Comparison of ENCODE assay signal across 13 cellular contexts in the genomic region with DNA sequence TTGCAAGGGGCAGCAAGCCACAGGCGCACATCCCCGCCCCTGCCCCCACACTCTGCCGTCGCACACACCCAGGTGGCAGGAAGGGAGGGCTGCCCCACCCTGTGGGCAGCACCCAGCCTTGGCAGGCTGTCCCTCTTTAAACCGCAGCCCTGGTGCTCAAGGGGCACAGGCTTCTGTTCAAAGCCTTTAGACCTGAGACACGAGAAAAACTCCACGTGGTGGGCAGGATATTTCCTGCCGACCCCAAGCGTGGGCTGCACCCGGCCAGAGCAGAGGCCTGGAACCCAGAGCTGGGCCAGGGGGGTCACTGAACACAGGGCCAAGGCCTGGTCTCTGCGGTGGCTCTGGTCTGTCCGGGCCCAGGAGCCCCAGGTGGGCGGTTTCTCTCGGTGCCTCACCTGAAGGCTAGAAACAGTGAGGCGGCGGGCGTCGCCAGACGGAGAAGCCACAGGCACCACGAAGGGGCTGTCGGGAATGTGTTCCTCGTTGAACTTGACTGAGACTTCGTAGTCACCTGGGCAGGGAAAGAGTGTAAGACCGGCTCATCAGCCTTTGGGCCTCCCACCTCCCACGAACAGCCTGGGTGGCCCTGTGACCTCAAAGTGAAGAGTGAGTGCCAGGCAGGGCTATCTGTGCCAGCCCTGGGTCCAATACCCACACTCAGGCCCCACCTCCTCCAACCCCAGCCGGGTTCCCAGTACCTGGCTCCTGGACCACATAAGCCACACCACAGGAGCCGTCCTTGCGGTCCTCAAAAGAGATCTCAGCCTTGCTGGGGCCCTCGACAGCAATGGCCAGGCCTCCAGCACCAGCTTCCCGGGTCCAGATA. TPM values are rescaled to one million over a fixed set of nuclear protein-coding genes. Genes with fewer than 3 reads are reported as not detected.
DNase-seq lines count a peak whose midpoint lies in the region; ATAC-seq and TF ChIP-seq lines count a peak whose summit lies in the region.
"Had no signal": no experiment of that assay in that cellular context is flagged by ENCODE, and none has a peak within 500 bp of the region (broad histone marks: within the 10 kb centered on the region; RNA-seq: fewer than 3 reads in every experiment).

No MANE protein-coding gene starts in this region.

- H3F3A ChIP-seq in GM23338 (replicated peaks; ENCODE audit: low read depth): peaks cover 10% of the 10 kb centered on the region

- H3K79me2 ChIP-seq in GM23338 (replicated peaks; ENCODE audit: insufficient read depth): no peaks in the 10 kb centered on the region

- H3K9me2 ChIP-seq in GM23338 (ENCODE audit: insufficient read depth): no peaks in the 10 kb centered on the region

- H3K36me3 ChIP-seq in left ventricle myocardium inferior (peaks cover 79% of the 10 kb centered on the region), heart left ventricle (peaks cover 0 to 84% (median 77%) of the 10 kb centered on the region in 9 donors), upper lobe of left lung (peaks cover 10 to 81% (median 61%) of the 10 kb centered on the region in 4 donors), GM23338 (ENCODE audit: insufficient read depth) (peaks cover 14% of the 10 kb centered on the region)

- H3K9me3 ChIP-seq in left ventricle myocardium inferior (replicated peaks) (no peaks in the 10 kb centered on the region), heart left ventricle (no peaks in the 10 kb centered on the region), upper lobe of left lung (no peaks in the 10 kb centered on the region)

- intact Hi-C loops in left ventricle myocardium inferior (cut with micrococcal nuclease): no loop called here
- intact Hi-C loops in heart left ventricle (cut with DNase I): no loop called here

- TF ChIP-seq POLR2A in heart left ventricle (IDR thresholded peaks at IDR 0.05) (no peak), upper lobe of left lung (IDR thresholded peaks at IDR 0.05) (peak in 1 of 4 donors; percentile 5)

- H3K27ac ChIP-seq in left ventricle myocardium inferior (replicated peaks) (peak overlapping the region; percentile 12), heart left ventricle (peak overlapping the region in 3 of 12 donors; percentile 9 to 76 (median 68)), upper lobe of left lung (peak overlapping the region; percentile 4 to 78 (median 32)), GM23338 (ENCODE audit: low read depth) (no peak overlapping the region)
- H3K27ac ChIP-seq: BLaER1 had no signal

- H3K4me2 ChIP-seq in GM23338: no peak overlapping the region
- H3K4me2 ChIP-seq: BLaER1 had no signal

- peaks cover 15% of the 10 kb centered on the region for H3K4me1 ChIP-seq in left ventricle myocardium inferior
- peaks cover 0 to 19% (median 0%) of the 10 kb centered on the region in 12 donors for H3K4me1 ChIP-seq in heart left ventricle
- H3K4me1 ChIP-seq in upper lobe of left lung: peaks cover 0 to 49% (median 20%) of the 10 kb centered on the region in 4 donors
- H3K4me1 ChIP-seq in GM23338 (ENCODE audit: insufficient read depth): no peaks in the 10 kb centered on the region

- peak in 1 of 4 donors; percentile 13 for TF ChIP-seq EP300 in upper lobe of left lung (IDR thresholded peaks at IDR 0.05)

- H4K20me1 ChIP-seq in GM23338 (replicated peaks; ENCODE audit: insufficient read depth): no peaks in the 10 kb centered on the region

- WGBS in heart left ventricle, 4 donors: 66 to 82% (median 72%) methylated on average over 24 to 30 of the region's 30 CpGs
- WGBS in upper lobe of left lung, 2 donors: 49% methylated on average over 30 of the region's 30 CpGs; no CpG with 5 or more reads in 1 of the 2 donors

- ATAC-seq in heart left ventricle (no peak), upper lobe of left lung (ENCODE audit: low FRiP score in 2 of 2) (no peak), GM23338 (no peak), HG02981 (IDR thresholded peaks at IDR 0.05; ENCODE audit: unreplicated experiment) (no peak)
- ATAC-seq in activated T-cell treated with anti-CD3 and anti-CD28 coated beads, Interleukin-2, amount 50 U/mL, for 72 hours (replicated peaks in 1 of 2): peak in 1 of 2 donors; percentile 12

- no peak overlapping the region for H3K4me3 ChIP-seq in left ventricle myocardium inferior
- no peak overlapping the region for H3K4me3 ChIP-seq in heart left ventricle
- H3K4me3 ChIP-seq in upper lobe of left lung: no peak overlapping the region
- H3K4me3 ChIP-seq in GM23338: no peak overlapping the region
- H3K4me3 ChIP-seq: BLaER1 had no signal

- peak overlapping the region; percentile 57 for H3K27ac Mint-ChIP-seq in activated T-cell treated with anti-CD3 and anti-CD28 coated beads, Interleukin-2, amount 50 U/mL, for 72 hours
- H3K27ac Mint-ChIP-seq in immature natural killer cell (peak overlapping the region; percentile 92 to 100 (median 94)), GM23338 (no peak overlapping the region)

- no peaks in the 10 kb centered on the region for H3K27me3 Mint-ChIP-seq in activated T-cell treated with anti-CD3 and anti-CD28 coated beads, Interleukin-2, amount 50 U/mL, for 72 hours (ENCODE audit: low read depth)
- peaks cover 37 to 65% (median 62%) of the 10 kb centered on the region in 3 donors for H3K27me3 Mint-ChIP-seq in immature natural killer cell (ENCODE audit: low read depth in 3 of 3)
- H3K27me3 Mint-ChIP-seq in GM23338 (ENCODE audit: insufficient read depth, low read depth, poor library complexity): peaks cover 8% of the 10 kb centered on the region

- H3K4me1 Mint-ChIP-seq in activated T-cell treated with anti-CD3 and anti-CD28 coated beads, Interleukin-2, amount 50 U/mL, for 72 hours (ENCODE audit: low read depth): peaks cover 31% of the 10 kb centered on the region
- H3K4me1 Mint-ChIP-seq in immature natural killer cell (peaks cover 59 to 86% of the 10 kb centered on the region in 2 donors), GM23338 (peaks cover 5% of the 10 kb centered on the region; the same call in 2 of the 3 replicates)

- DNase-seq in left ventricle myocardium inferior (no peak), heart left ventricle (no peak), immature natural killer cell (peak; percentile 75 to 81 (median 75)), upper lobe of left lung (peak; percentile 65 to 73), GM23338 (ENCODE audit: low spot score) (no peak)
- DNase-seq in activated T-cell treated with anti-CD3 and anti-CD28 coated beads, Interleukin-2, amount 50 U/mL, for 72 hours: no peak
- no peak for DNase-seq in stimulated activated CD8-positive, alpha-beta memory T cell treated with anti-CD3 and anti-CD28 coated beads, Interleukin-4, amount 100 ng/mL, for 48 hours
- DNase-seq: head of caudate nucleus, mesenchymal stem cell had no signal

- TF ChIP-seq CTCF in left ventricle myocardium inferior (IDR thresholded peaks at IDR 0.05; ENCODE audit: borderline replicate concordance): no peak
- TF ChIP-seq CTCF in heart left ventricle (IDR thresholded peaks at IDR 0.05): no peak
- TF ChIP-seq CTCF in upper lobe of left lung (IDR thresholded peaks at IDR 0.05): no peak
- TF ChIP-seq CTCF in GM23338 (conservative IDR thresholded peaks at IDR 0.05; ENCODE audit: low read depth in 2 of 2): no peak

- H2AFZ ChIP-seq in GM23338: no peak overlapping the region

- H3K9me3 Mint-ChIP-seq in activated T-cell treated with anti-CD3 and anti-CD28 coated beads, Interleukin-2, amount 50 U/mL, for 72 hours: no peaks in the 10 kb centered on the region
- no peaks in the 10 kb centered on the region for H3K9me3 Mint-ChIP-seq in immature natural killer cell
- no peaks in the 10 kb centered on the region; the same call in 2 of the 3 replicates for H3K9me3 Mint-ChIP-seq in GM23338

- H3K27me3 ChIP-seq in left ventricle myocardium inferior (ENCODE audit: low read depth) (no peaks in the 10 kb centered on the region), heart left ventricle (no peaks in the 10 kb centered on the region), upper lobe of left lung (no peaks in the 10 kb centered on the region), GM23338 (ENCODE audit: insufficient read depth) (no peaks in the 10 kb centered on the region)

- peaks cover 0 to 5% of the 10 kb centered on the region in 2 donors for H3K36me3 Mint-ChIP-seq in activated T-cell treated with anti-CD3 and anti-CD28 coated beads, Interleukin-2, amount 50 U/mL, for 72 hours (ENCODE audit: insufficient read depth in 2 of 2)
- H3K36me3 Mint-ChIP-seq in immature natural killer cell (peaks cover 0 to 12% (median 3%) of the 10 kb centered on the region in 3 donors), GM23338 (ENCODE audit: low read depth) (peaks cover 65% of the 10 kb centered on the region)

- peak overlapping the region in 1 of 2 donors; percentile 20 for H3K4me3 Mint-ChIP-seq in activated T-cell treated with anti-CD3 and anti-CD28 coated beads, Interleukin-2, amount 50 U/mL, for 72 hours
- H3K4me3 Mint-ChIP-seq in immature natural killer cell: peak overlapping the region; percentile 40 to 71 (median 65)
- no peak overlapping the region for H3K4me3 Mint-ChIP-seq in GM23338

RNA-seq across cellular contexts. Expression of a gene that starts 23.0 kb away (rescaled TPM):
- total RNA-seq in left ventricle myocardium inferior (225 TPM), heart left ventricle (100 to 1,000 TPM; 155 to 465 (median 234) TPM), upper lobe of left lung (1,000 to 10,000 TPM in 5 of 6 donors, 100 to 1,000 TPM in 1; 800 to 1,760 (median 1,298) TPM)
- polyA plus RNA-seq in heart left ventricle (100 to 1,000 TPM; 226 to 274 TPM), immature natural killer cell (1,000 to 10,000 TPM in 1 of 3 donors, 100 to 1,000 TPM in 2; 135 to 1,231 (median 241) TPM), GM23338 (2016; fragmentation: Nextera tagmentation; extraction: Ambion mirVana) (579 and 629 TPM in 2 replicates)
- total RNA-seq in activated T-cell treated with anti-CD3 and anti-CD28 coated beads, Interleukin-2, amount 50 U/mL, for 72 hours: 100 to 1,000 TPM; 755 to 777 TPM
- total RNA-seq in GM23338 (2014; rRNA removed; shearing (Covaris generic)): 1,228 and 1,445 TPM in 2 replicates

RNA-seq across cellular contexts. Expression of a gene that starts 27.7 kb away (rescaled TPM):
- total RNA-seq in left ventricle myocardium inferior: 55.6 TPM
- total RNA-seq in heart left ventricle: 10 to 100 TPM; 37.6 to 76.8 (median 52.8) TPM
- polyA plus RNA-seq in heart left ventricle: 100 to 1,000 TPM in 1 of 2 donors, 10 to 100 TPM in 1; 71.9 to 152 TPM
- total RNA-seq in activated T-cell treated with anti-CD3 and anti-CD28 coated beads, Interleukin-2, amount 50 U/mL, for 72 hours: 10 to 100 TPM; 91.0 to 92.9 TPM
- 10 to 100 TPM; 27.2 to 31.2 (median 28.9) TPM for polyA plus RNA-seq in immature natural killer cell
- total RNA-seq in upper lobe of left lung: 10 to 100 TPM; 42.3 to 60.8 (median 53.6) TPM
- 76.0 and 78.6 TPM in 2 replicates for total RNA-seq in GM23338 (2014; rRNA removed; shearing (Covaris generic))
- 74.2 and 78.3 TPM in 2 replicates for polyA plus RNA-seq in GM23338 (2016; fragmentation: Nextera tagmentation; extraction: Ambion mirVana)

RNA-seq across cellular contexts. Expression of a gene that starts 46.8 kb away (rescaled TPM):
- total RNA-seq in left ventricle myocardium inferior: 1,850 TPM
- total RNA-seq in heart left ventricle: 1,000 to 10,000 TPM; 1,381 to 3,072 (median 2,052) TPM
- polyA plus RNA-seq in heart left ventricle: 1,000 to 10,000 TPM; 2,362 to 5,995 TPM
- 1,000 to 10,000 TPM; 3,958 to 4,635 TPM for total RNA-seq in activated T-cell treated with anti-CD3 and anti-CD28 coated beads, Interleukin-2, amount 50 U/mL, for 72 hours
- 1,000 to 10,000 TPM; 2,085 to 3,021 (median 2,819) TPM for polyA plus RNA-seq in immature natural killer cell
- total RNA-seq in upper lobe of left lung: 1,000 to 10,000 TPM; 1,246 to 5,225 (median 2,943) TPM
- 3,338 and 4,929 TPM in 2 replicates for total RNA-seq in GM23338 (2014; rRNA removed; shearing (Covaris generic))
- polyA plus RNA-seq in GM23338 (2016; fragmentation: Nextera tagmentation; extraction: Ambion mirVana): 1,696 and 1,721 TPM in 2 replicates

RNA-seq across cellular contexts. Expression of a gene that starts 55.8 kb away (rescaled TPM):
- total RNA-seq in left ventricle myocardium inferior: 11.7 TPM
- 10 to 100 TPM in 2 of 9 donors, 1 to 10 TPM in 7; 2.0 to 13.4 (median 7.7) TPM for total RNA-seq in heart left ventricle
- polyA plus RNA-seq in heart left ventricle: 10 to 100 TPM in 1 of 2 donors, 1 to 10 TPM in 1; 2.9 to 10.2 TPM
- total RNA-seq in activated T-cell treated with anti-CD3 and anti-CD28 coated beads, Interleukin-2, amount 50 U/mL, for 72 hours: under 1 TPM; 0.65 to 0.74 TPM
- polyA plus RNA-seq in immature natural killer cell: 100 to 1,000 TPM in 1 of 3 donors, 10 to 100 TPM in 2; 58.7 to 282 (median 69.8) TPM
- 1 to 10 TPM in 1 of 6 donors, under 1 TPM in 2, not detected in 3; 0.20 to 1.2 (median 0.24) TPM for total RNA-seq in upper lobe of left lung
- not detected in 2 replicates for total RNA-seq in GM23338 (2014; rRNA removed; shearing (Covaris generic))
- polyA plus RNA-seq in GM23338 (2016; fragmentation: Nextera tagmentation; extraction: Ambion mirVana): not detected in 2 replicates
- total RNA-seq: renal cortical epithelial cell had no signal

RNA-seq across cellular contexts. Expression of a gene that starts 56.5 kb away (rescaled TPM):
- total RNA-seq in left ventricle myocardium inferior (not detected), heart left ventricle (not detected), upper lobe of left lung (not detected)
- polyA plus RNA-seq in heart left ventricle (not detected), immature natural killer cell (under 1 TPM in 1 of 3 donors, not detected in 2; 0.46 TPM), GM23338 (2016; fragmentation: Nextera tagmentation; extraction: Ambion mirVana) (not detected in 2 replicates)
- total RNA-seq in activated T-cell treated with anti-CD3 and anti-CD28 coated beads, Interleukin-2, amount 50 U/mL, for 72 hours: not detected
- total RNA-seq in GM23338 (2014; rRNA removed; shearing (Covaris generic)): not detected in 2 replicates
- total RNA-seq: renal cortical epithelial cell; T-helper 2 cell treated with Interferon-gamma antibody and Interleukin-4, amounts not matched to agents 100 ng/mL and 5 ng/mL, for 36 hours had no signal

Comparison
In these comparisons a context has a peak if more than half of its experiments do, and no peak if none do; other contexts are left out.
1. DNase-seq: peak in immature natural killer cell (3 of 3) and upper lobe of left lung (2 of 2); none in left ventricle myocardium inferior (single experiment), heart left ventricle (0 of 5), activated T-cell treated with anti-CD3 and anti-CD28 coated beads, Interleukin-2, amount 50 U/mL, for 72 hours (0 of 2), stimulated activated CD8-positive, alpha-beta memory T cell treated with anti-CD3 and anti-CD28 coated beads, Interleukin-4, amount 100 ng/mL, for 48 hours (single experiment) and GM23338 (single experiment).